1 cellular context compared by ENCODE assay signal in the genomic region with DNA sequence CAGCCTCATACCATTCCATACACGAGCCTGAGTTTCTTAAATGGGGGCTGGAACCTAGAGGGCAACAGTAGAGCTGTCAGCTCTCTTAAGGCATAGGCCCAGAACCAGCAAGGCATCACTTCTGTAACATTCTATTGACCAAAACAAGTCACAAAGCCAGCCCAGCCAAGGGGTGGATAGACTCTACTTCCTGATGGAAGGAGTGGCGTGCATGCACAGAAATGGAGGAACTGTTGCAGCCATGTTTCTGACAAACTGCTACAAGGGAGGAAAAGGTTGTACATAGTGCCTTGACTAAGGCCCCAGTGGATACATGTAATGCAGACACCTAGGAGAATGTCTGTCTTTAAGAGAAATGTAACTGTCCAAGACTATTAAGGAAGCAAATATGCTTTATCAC.
TF ChIP-seq lines count a peak whose summit lies in the region.

No MANE protein-coding gene starts in this region.

TF ChIP-seq in GM23338, 12 proteins besides CTCF, POLR2A, EP300 and RAD21:
- no peak for TF ChIP-seq CREB1 (CRISPR knock-in tag; IDR thresholded peaks at IDR 0.05; ENCODE audit: low read depth)
- no peak for TF ChIP-seq ZNF331 (CRISPR knock-in tag; IDR thresholded peaks at IDR 0.05; ENCODE audit: low read depth)
- no peak for TF ChIP-seq ZNF114 (CRISPR knock-in tag; IDR thresholded peaks at IDR 0.05)
- no peak for TF ChIP-seq ZNF462 (CRISPR knock-in tag; IDR thresholded peaks at IDR 0.05)
- TF ChIP-seq, protein P1, sequence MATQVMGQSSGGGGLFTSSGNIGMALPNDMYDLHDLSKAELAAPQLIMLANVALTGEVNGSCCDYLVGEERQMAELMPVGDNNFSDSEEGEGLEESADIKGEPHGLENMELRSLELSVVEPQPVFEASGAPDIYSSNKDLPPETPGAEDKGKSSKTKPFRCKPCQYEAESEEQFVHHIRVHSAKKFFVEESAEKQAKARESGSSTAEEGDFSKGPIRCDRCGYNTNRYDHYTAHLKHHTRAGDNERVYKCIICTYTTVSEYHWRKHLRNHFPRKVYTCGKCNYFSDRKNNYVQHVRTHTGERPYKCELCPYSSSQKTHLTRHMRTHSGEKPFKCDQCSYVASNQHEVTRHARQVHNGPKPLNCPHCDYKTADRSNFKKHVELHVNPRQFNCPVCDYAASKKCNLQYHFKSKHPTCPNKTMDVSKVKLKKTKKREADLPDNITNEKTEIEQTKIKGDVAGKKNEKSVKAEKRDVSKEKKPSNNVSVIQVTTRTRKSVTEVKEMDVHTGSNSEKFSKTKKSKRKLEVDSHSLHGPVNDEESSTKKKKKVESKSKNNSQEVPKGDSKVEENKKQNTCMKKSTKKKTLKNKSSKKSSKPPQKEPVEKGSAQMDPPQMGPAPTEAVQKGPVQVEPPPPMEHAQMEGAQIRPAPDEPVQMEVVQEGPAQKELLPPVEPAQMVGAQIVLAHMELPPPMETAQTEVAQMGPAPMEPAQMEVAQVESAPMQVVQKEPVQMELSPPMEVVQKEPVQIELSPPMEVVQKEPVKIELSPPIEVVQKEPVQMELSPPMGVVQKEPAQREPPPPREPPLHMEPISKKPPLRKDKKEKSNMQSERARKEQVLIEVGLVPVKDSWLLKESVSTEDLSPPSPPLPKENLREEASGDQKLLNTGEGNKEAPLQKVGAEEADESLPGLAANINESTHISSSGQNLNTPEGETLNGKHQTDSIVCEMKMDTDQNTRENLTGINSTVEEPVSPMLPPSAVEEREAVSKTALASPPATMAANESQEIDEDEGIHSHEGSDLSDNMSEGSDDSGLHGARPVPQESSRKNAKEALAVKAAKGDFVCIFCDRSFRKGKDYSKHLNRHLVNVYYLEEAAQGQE (IDR thresholded peaks at IDR 0.05; ENCODE audit: unreplicated experiment), result no peak
- no peak for TF ChIP-seq EZH2phosphoT487 (IDR thresholded peaks at IDR 0.05; ENCODE audit: unreplicated experiment)
- TF ChIP-seq JUNB (IDR thresholded peaks at IDR 0.05; ENCODE audit: unreplicated experiment), result no peak
- TF ChIP-seq EZH2 (IDR thresholded peaks at IDR 0.05; ENCODE audit: low read depth, unreplicated experiment), result no peak
